8 cellular contexts compared by ENCODE assay signal in genomic region chr19:1113278-1113985, GRCh38. TPM values are rescaled to one million over a fixed set of nuclear protein-coding genes. Genes with fewer than 3 reads are reported as not detected.
A peak's percentile ranks its signal among the peaks of the same experiment; 100 is the strongest.
DNase-seq lines count a peak whose midpoint lies in the region; ATAC-seq and TF ChIP-seq lines count a peak whose summit lies in the region.

No MANE protein-coding gene starts in this region.

- H3K9me3 Mint-ChIP-seq in CD4-positive, alpha-beta T cell: no peaks in the 10 kb centered on the region
- H3K9me3 Mint-ChIP-seq in dendritic cell treated with granulocyte-macrophage colony-stimulating factor and Interleukin-4, amounts not matched to agents 40 ng/mL and 50 ng/mL, for 4 days: no peaks in the 10 kb centered on the region

- H3K36me3 ChIP-seq in HEK293 (ENCODE audit: control insufficient read depth in 2 of 2, insufficient read depth in 1 of 2, low read length in 2 of 2): peaks cover 0 to 46% of the 10 kb centered on the region in 2 experiments; a peak in 2 of 3 replicates

- no peaks in the 10 kb centered on the region for H3K9me3 ChIP-seq in CD4-positive, alpha-beta T cell (ENCODE audit: control insufficient read depth, low read length)
- no peaks in the 10 kb centered on the region for H3K9me3 ChIP-seq in HEK293 (ENCODE audit: control insufficient read depth, insufficient read depth, low read depth, low read length)

- ATAC-seq in CD4-positive, alpha-beta T cell (ENCODE audit: poor library complexity): peak; percentile 87
- ATAC-seq in GM21576 (IDR thresholded peaks at IDR 0.05; ENCODE audit: unreplicated experiment): no peak

- H3K4me3 ChIP-seq in HEK293 (ENCODE audit: low read depth, low read length) (no peak overlapping the region), lower leg skin (ENCODE audit: low read depth, poor library complexity, severe bottlenecking) (no peak overlapping the region)

- H3K27ac ChIP-seq in CD4-positive, alpha-beta T cell (ENCODE audit: low read depth, low read length): peak overlapping the region; percentile 21
- H3K27ac ChIP-seq in HEK293 (ENCODE audit: extremely low read depth, low read depth, low read length): no peak overlapping the region

- peak overlapping the region; percentile 30 for H3K27ac Mint-ChIP-seq in CD4-positive, alpha-beta T cell
- peak overlapping the region; percentile 67 for H3K27ac Mint-ChIP-seq in dendritic cell treated with granulocyte-macrophage colony-stimulating factor and Interleukin-4, amounts not matched to agents 40 ng/mL and 50 ng/mL, for 4 days

- DNase-seq in CD4-positive, alpha-beta T cell: peak; percentile 73 to 85 (median 79)
- peak; percentile 88 to 95 for DNase-seq in NCI-H524 (lab: John Stamatoyannopoulos, UW)
- peak; percentile 76 for DNase-seq in activated CD4-positive, alpha-beta T cell treated with anti-CD3 and anti-CD28 coated beads, Interleukin-2, amount 50 U/mL, for 4 hours
- peak; percentile 89 to 99 for DNase-seq in lower leg skin (ENCODE audit: low spot score in 2 of 2)
- peak; percentile 80 to 82 for DNase-seq in stimulated activated CD4-positive, alpha-beta T cell treated with anti-CD3 and anti-CD28 coated beads, Interleukin-2, amount 100 ng/mL, for 48 hours

- WGBS in lower leg skin, 2 donors: 21 to 40% methylated on average over 14 to 15 of the region's 34 CpGs

- peak; percentile 85 for TF ChIP-seq CTCF in CD4-positive, alpha-beta T cell (IDR thresholded peaks at IDR 0.05)
- TF ChIP-seq CTCF in HEK293 (tag by site-specific recombination; IDR thresholded peaks at IDR 0.05) (peak; percentile 91), lower leg skin (IDR thresholded peaks at IDR 0.05) (peak in 1 of 3 donors; percentile 35)

- no peaks in the 10 kb centered on the region for H3K4me1 Mint-ChIP-seq in CD4-positive, alpha-beta T cell (ENCODE audit: low read depth)
- peaks cover 35% of the 10 kb centered on the region for H3K4me1 Mint-ChIP-seq in dendritic cell treated with granulocyte-macrophage colony-stimulating factor and Interleukin-4, amounts not matched to agents 40 ng/mL and 50 ng/mL, for 4 days (ENCODE audit: low read depth)

- H3K4me1 ChIP-seq in HEK293 (ENCODE audit: control insufficient read depth, insufficient read depth, low read length): peaks cover 4% of the 10 kb centered on the region; the same call in 1 of the 2 replicates

- H3K4me3 Mint-ChIP-seq in CD4-positive, alpha-beta T cell: no peak overlapping the region
- H3K4me3 Mint-ChIP-seq in dendritic cell treated with granulocyte-macrophage colony-stimulating factor and Interleukin-4, amounts not matched to agents 40 ng/mL and 50 ng/mL, for 4 days: no peak overlapping the region

- no peak for TF ChIP-seq POLR2A in lower leg skin (IDR thresholded peaks at IDR 0.05)

- no peaks in the 10 kb centered on the region for H3K27me3 Mint-ChIP-seq in CD4-positive, alpha-beta T cell
- H3K27me3 Mint-ChIP-seq in dendritic cell treated with granulocyte-macrophage colony-stimulating factor and Interleukin-4, amounts not matched to agents 40 ng/mL and 50 ng/mL, for 4 days: no peaks in the 10 kb centered on the region

- CTCF ChIA-PET in CD4-positive, alpha-beta T cell (lab: Charles Lee): interaction anchor here (0.6 to 2.4 kb wide), 23 partner anchors 10 to 153 kb away, joined by 3 to 48 read pairs (median 5); no protein-coding TSS in a partner anchor
- CTCF ChIA-PET in HEK293 (lab: Yijun Ruan, JAX): interaction anchor here (0.6 to 3.9 kb wide), 28 partner anchors 10 to 389 kb away, joined by 3 to 40 read pairs (median 4); partner anchors contain the start of genes CBARP, GPX4 and RNU6-2

- POLR2A ChIA-PET in CD4-positive, alpha-beta T cell (lab: Charles Lee): interaction anchor here (0.6 to 1.9 kb wide), 13 partner anchors 9 to 156 kb away, joined by 3 to 14 read pairs (median 4); partner anchors contain the start of genes ABCA7, ARHGAP45, CIRBP and SBNO2
- POLR2A ChIA-PET in HEK293 (lab: Yijun Ruan, JAX): interaction anchor here (0.5 to 1.7 kb wide), 11 partner anchors 9 to 156 kb away, joined by 3 to 8 read pairs (median 4); partner anchors contain the start of genes ABCA7, CBARP, CIRBP and GPX4

- no peaks in the 10 kb centered on the region for H3K27me3 ChIP-seq in CD4-positive, alpha-beta T cell (ENCODE audit: control insufficient read depth, insufficient read depth, low read length)

- peaks cover 12% of the 10 kb centered on the region for H3K36me3 Mint-ChIP-seq in CD4-positive, alpha-beta T cell (ENCODE audit: low read depth)
- H3K36me3 Mint-ChIP-seq in dendritic cell treated with granulocyte-macrophage colony-stimulating factor and Interleukin-4, amounts not matched to agents 40 ng/mL and 50 ng/mL, for 4 days (ENCODE audit: low read depth): peaks cover 100% of the 10 kb centered on the region

- intact Hi-C loops in CD4-positive, alpha-beta T cell (cut with DNase I, micrococcal nuclease): loop anchor here (1.0 to 5.0 kb wide), 2 partner anchors 79 to 127 kb away; no protein-coding TSS in a partner anchor
- intact Hi-C loops in dendritic cell treated with granulocyte-macrophage colony-stimulating factor and Interleukin-4, amounts not matched to agents 40 ng/mL and 50 ng/mL, for 4 days (cut with micrococcal nuclease): loop anchor here (5.0 kb wide), 1 partner anchor 79 kb away; no protein-coding TSS in a partner anchor
- intact Hi-C loops in lower leg skin (cut with DNase I; ENCODE audit: low total_unique reads): loop anchor here (10.0 kb wide), 1 partner anchor 71 kb away; no protein-coding TSS in a partner anchor

TF ChIP-seq in HEK293, 187 proteins besides CTCF, POLR2A, EP300 and RAD21 (continues in another document):
- TF ChIP-seq ZNF10 (tag by site-specific recombination; IDR thresholded peaks at IDR 0.05) (no peak), GLIS2 (tag by site-specific recombination; IDR thresholded peaks at IDR 0.05) (peak; percentile 78), BCL11B (tag by site-specific recombination; IDR thresholded peaks at IDR 0.05; ENCODE audit: low read depth) (peak; percentile 44; the same call in 1 of the 2 replicates), ZNF473 (tag by site-specific recombination; IDR thresholded peaks at IDR 0.05) (no peak), ZNF555 (tag by site-specific recombination; conservative IDR thresholded peaks at IDR 0.05) (no peak), ZNF426 (tag by site-specific recombination; IDR thresholded peaks at IDR 0.05) (no peak), ZBTB8A (tag by site-specific recombination; IDR thresholded peaks at IDR 0.05) (peak; percentile 28; the same call in 1 of the 2 replicates), MEIS1 (CRISPR knock-in tag; IDR thresholded peaks at IDR 0.05; ENCODE audit: borderline replicate concordance) (no peak), ZNF175 (tag by site-specific recombination; IDR thresholded peaks at IDR 0.05) (no peak), PRDM10 (tag by site-specific recombination; IDR thresholded peaks at IDR 0.05) (peak; percentile 93), ZNF324 (tag by site-specific recombination; IDR thresholded peaks at IDR 0.05) (0 out of 2 replicates have a peak, but pooled peaks have one; percentile 40), PRDM4 (tag by site-specific recombination; IDR thresholded peaks at IDR 0.05) (no peak; the same call in 1 of the 2 replicates)

RNA-seq across cellular contexts. Expression of gene GPX4, which starts 9.6 kb away (rescaled TPM):
- 100 to 1,000 TPM; 174 to 175 TPM for total RNA-seq in CD4-positive, alpha-beta T cell
- 100 to 1,000 TPM; 375 to 507 (median 469) TPM for total RNA-seq in lower leg skin

RNA-seq across cellular contexts. Expression of gene POLR2E, which starts 18.3 kb away (rescaled TPM):
- 10 to 100 TPM; 45.8 to 49.0 TPM for total RNA-seq in CD4-positive, alpha-beta T cell
- 100 to 1,000 TPM in 3 of 4 donors, 10 to 100 TPM in 1; 93.3 to 198 (median 123) TPM for total RNA-seq in lower leg skin

RNA-seq across cellular contexts. Expression of gene ARHGAP45, which starts 46.5 kb away (rescaled TPM):
- 100 to 1,000 TPM; 861 to 878 TPM for total RNA-seq in CD4-positive, alpha-beta T cell
- total RNA-seq in lower leg skin: 10 to 100 TPM; 12.4 to 36.0 (median 14.4) TPM

Comparison
In these comparisons a context has a peak if more than half of its experiments do, and no peak if none do; other contexts are left out.
1. RNA of gene ARHGAP45, which starts 46.5 kb away (total RNA-seq): 861 to 878 TPM in CD4-positive, alpha-beta T cell; 12.4 to 36.0 TPM in lower leg skin; every median in the first group is over 10 times any median in the second.
2. Peak in every context shown above with its lines, with median percentiles within 50 percentile points of each other: DNase-seq.